In the genomic region with DNA sequence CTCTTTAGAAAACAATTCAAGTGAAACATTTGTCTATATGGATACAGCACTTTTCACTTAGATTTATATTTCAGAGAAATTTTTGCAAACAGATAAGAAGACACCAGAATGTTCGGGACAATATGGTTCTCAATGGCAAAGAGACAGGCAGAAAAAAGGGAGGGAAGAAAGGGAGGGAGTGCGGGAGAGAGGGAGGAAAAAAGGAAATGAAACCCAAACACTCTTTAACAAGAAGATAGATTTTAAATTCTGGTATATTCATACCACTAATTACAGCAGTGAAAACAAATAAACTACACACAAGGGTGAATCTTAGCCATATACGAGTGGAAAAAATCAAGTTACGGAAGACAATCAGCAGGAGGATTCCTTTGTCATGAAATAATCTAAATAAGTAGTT, we compare ENCODE assay signal across 2 cellular contexts.
TF ChIP-seq lines count a peak whose summit lies in the region.

No MANE protein-coding gene starts in this region.

TF ChIP-seq in GM12891, 5 proteins besides CTCF, POLR2A, EP300 and RAD21:
- TF ChIP-seq PAX5 (IDR thresholded peaks at IDR 0.05; ENCODE audit: insufficient read depth, low read length, severe bottlenecking) (no peak), SPI1 (IDR thresholded peaks at IDR 0.05; ENCODE audit: low read depth, low read length) (peak; percentile 56)

TF ChIP-seq in GM12878, 131 proteins besides CTCF, POLR2A, EP300 and RAD21:
- TF ChIP-seq SREBF1 (IDR thresholded peaks at IDR 0.05; ENCODE audit: low read length) (no peak), SPI1 (IDR thresholded peaks at IDR 0.05; ENCODE audit: borderline replicate concordance, insufficient read depth, low read depth, low read length) (peak; percentile 42; the same call in 1 of the 2 replicates), IKZF1 (conservative IDR thresholded peaks at IDR 0.05) (peak; percentile 30; the same call in 1 of the 2 replicates), RB1 (IDR thresholded peaks at IDR 0.05; ENCODE audit: borderline replicate concordance) (no peak), ZNF687 (IDR thresholded peaks at IDR 0.05) (no peak), IKZF2 (IDR thresholded peaks at IDR 0.05) (peak; percentile 40 to 58; a peak in 1 of 4 replicates)
